In genomic region chr3:21798689-21799088, GRCh38 we compare ENCODE assay signal across 7 cellular contexts. TPM values are rescaled to one million over a fixed set of nuclear protein-coding genes. Genes with fewer than 3 reads are reported as not detected.
"Had no signal": no experiment of that assay in that cellular context is flagged by ENCODE, and none has a peak within 500 bp of the region (broad histone marks: within the 10 kb centered on the region; RNA-seq: fewer than 3 reads in every experiment).

No MANE protein-coding gene starts in this region.

- H3K4me2 ChIP-seq: KMS-11 had no signal

- FAIRE-seq: HTR-8/SVneo had no signal

- DNase-seq: IMR-90, KBM-7, KG1 had no signal

- H3K9ac ChIP-seq: KMS-11 had no signal

- H3K27ac ChIP-seq: HL-60, KMS-11 had no signal

RNA-seq across cellular contexts. Expression of gene ZNF385D, which starts 47.7 kb away (rescaled TPM):
- total RNA-seq: HT-29 had no signal
